23 cellular contexts compared by ENCODE assay signal in genomic region chr18:5369513-5369912, GRCh38.
DNase-seq lines count a peak whose midpoint lies in the region; ATAC-seq, FAIRE-seq and TF ChIP-seq lines count a peak whose summit lies in the region.
"Had no signal": no experiment of that assay in that cellular context is flagged by ENCODE, and none has a peak within 500 bp of the region (broad histone marks: within the 10 kb centered on the region; RNA-seq: fewer than 3 reads in every experiment).

No MANE protein-coding gene starts in this region.

- no peak for TF ChIP-seq RAD21 in A549 (conservative IDR thresholded peaks at IDR 0.05 in 1 of 2, IDR thresholded peaks at IDR 0.05 in 1 of 2)

- intact Hi-C loops in Caco-2 (cut with micrococcal nuclease; ENCODE audit: unreplicated experiment): no loop called here

- no peaks in the 10 kb centered on the region for H3K36me3 Mint-ChIP-seq in Caco-2 (ENCODE audit: insufficient read depth, unreplicated experiment)
- H3K36me3 Mint-ChIP-seq in WTC11: no peaks in the 10 kb centered on the region
- H3K36me3 Mint-ChIP-seq: CD14-positive monocyte; CD4-positive, alpha-beta memory T cell; IgD-negative memory B cell had no signal

- TF ChIP-seq POLR2A in A549 (IDR thresholded peaks at IDR 0.05; ENCODE audit: low read length): no peak

- H3K27me3 Mint-ChIP-seq in Caco-2 (ENCODE audit: insufficient read depth, unreplicated experiment): no peaks in the 10 kb centered on the region
- no peaks in the 10 kb centered on the region for H3K27me3 Mint-ChIP-seq in WTC11 (ENCODE audit: low read depth)

- POLR2A ChIA-PET in A549 (lab: Yijun Ruan, JAX): interaction anchor here (0.6 kb wide), 1 partner anchor 132 kb away, joined by 3 read pairs; no protein-coding TSS in a partner anchor
- POLR2A ChIA-PET in Caco-2 (lab: Charles Lee): no interaction called here
- POLR2A ChIA-PET in WTC11 (lab: Charles Lee): no interaction called here

- H2AFZ ChIP-seq in neuron (ENCODE audit: low read depth, low read length): peak overlapping the region; percentile 31
- H2AFZ ChIP-seq: GM23248 had no signal

- ATAC-seq in A549 (no peak), WTC11 (no peak), foreskin keratinocyte (no peak), GM21825 (IDR thresholded peaks at IDR 0.05; ENCODE audit: unreplicated experiment) (no peak)
- ATAC-seq: HCT116, HepG2 had no signal

- H3K4me3 Mint-ChIP-seq in Caco-2 (ENCODE audit: unreplicated experiment) (peak overlapping the region; percentile 25), WTC11 (no peak overlapping the region)
- H3K4me3 Mint-ChIP-seq: CD14-positive monocyte; CD4-positive, alpha-beta memory T cell; HFFc6; IgD-negative memory B cell had no signal

- no peak overlapping the region for H3K4me2 ChIP-seq in A549
- H3K4me2 ChIP-seq: BLaER1 had no signal

- H3K4me3 ChIP-seq in A549 (no peak overlapping the region), Caco-2 (ENCODE audit: low read depth, low read length) (no peak overlapping the region), neuron (ENCODE audit: low read length) (no peak overlapping the region)
- H3K4me3 ChIP-seq: BLaER1, GM23248 had no signal

- no peak overlapping the region for H3K27ac ChIP-seq in A549
- no peak overlapping the region for H3K27ac ChIP-seq in foreskin keratinocyte
- H3K27ac ChIP-seq: BLaER1, GM23248 had no signal

- H3K4me1 ChIP-seq in A549 (no peaks in the 10 kb centered on the region), Caco-2 (no peaks in the 10 kb centered on the region; the same call in 1 of the 2 replicates), neuron (ENCODE audit: insufficient read depth, low read length) (no peaks in the 10 kb centered on the region), foreskin keratinocyte (no peaks in the 10 kb centered on the region)
- H3K4me1 ChIP-seq: BLaER1 had no signal

- H3K9me3 Mint-ChIP-seq in Caco-2 (ENCODE audit: unreplicated experiment): no peaks in the 10 kb centered on the region
- no peaks in the 10 kb centered on the region for H3K9me3 Mint-ChIP-seq in WTC11

- BruUV-seq in Caco-2 (replicated peaks; lab: Mats Ljungman, UMichigan): no TSS peak

- H3K36me3 ChIP-seq in Caco-2 (ENCODE audit: control insufficient read depth, insufficient read depth, low read length) (no peaks in the 10 kb centered on the region), neuron (ENCODE audit: insufficient read depth, low read length) (no peaks in the 10 kb centered on the region)
- H3K36me3 ChIP-seq: BLaER1 had no signal

- H3K27ac Mint-ChIP-seq in Caco-2 (ENCODE audit: unreplicated experiment): no peak overlapping the region
- no peak overlapping the region for H3K27ac Mint-ChIP-seq in WTC11
- H3K27ac Mint-ChIP-seq: CD14-positive monocyte; CD4-positive, alpha-beta memory T cell; HFFc6 had no signal

- H3K27me3 ChIP-seq in Caco-2 (replicated peaks; ENCODE audit: control insufficient read depth, insufficient read depth, low read length) (no peaks in the 10 kb centered on the region), neuron (ENCODE audit: insufficient read depth, low read length) (peaks cover 4% of the 10 kb centered on the region), foreskin keratinocyte (no peaks in the 10 kb centered on the region)
- H3K27me3 ChIP-seq: BLaER1 had no signal

- 0% methylated on average over 2 of the region's 2 CpGs for WGBS in A549 (ENCODE audit: missing lambda C conversion rate)

- no peak for DNase-seq in A549 (ENCODE audit: low read depth in 1 of 2, low spot score in 1 of 2)
- no peak for DNase-seq in Caco-2
- no peak for DNase-seq in WTC11 (ENCODE audit: low spot score)
- no peak for DNase-seq in foreskin keratinocyte
- DNase-seq in NCI-H1436 treated with DMSO at 0.1 percent for 48 hours (lab: John Stamatoyannopoulos, UW): no peak
- DNase-seq: CD4-positive, alpha-beta memory T cell; DMS 273 treated with DMSO at 0.1 percent for 48 hours; DND-41; EL; GM23248; H7; HFFc6; KG1 had no signal

- H3K4me1 Mint-ChIP-seq in Caco-2 (ENCODE audit: low read depth, unreplicated experiment): no peaks in the 10 kb centered on the region
- H3K4me1 Mint-ChIP-seq in WTC11: peaks cover 9% of the 10 kb centered on the region
- H3K4me1 Mint-ChIP-seq: CD14-positive monocyte; CD4-positive, alpha-beta memory T cell; IgD-negative memory B cell had no signal

- no peak for TF ChIP-seq EP300 in A549 (IDR thresholded peaks at IDR 0.05)

- no peak for FAIRE-seq in A549 (lab: Jason Lieb, UNC)
- FAIRE-seq: A204.1, GM12891, GM19239, HepG2 had no signal

- CTCF ChIA-PET in A549 (lab: Yijun Ruan, JAX): no interaction called here
- CTCF ChIA-PET in Caco-2 (lab: Charles Lee): no interaction called here
- CTCF ChIA-PET in WTC11 (lab: Charles Lee): interaction anchor here (0.6 kb wide), 1 partner anchor 1276 kb away, joined by 3 read pairs; no protein-coding TSS in a partner anchor

- H3K9me3 ChIP-seq in A549: no peaks in the 10 kb centered on the region
- no peaks in the 10 kb centered on the region for H3K9me3 ChIP-seq in Caco-2
- H3K9me3 ChIP-seq in neuron (ENCODE audit: low read length): no peaks in the 10 kb centered on the region
- H3K9me3 ChIP-seq: BLaER1 had no signal

- TF ChIP-seq CTCF in A549 (IDR thresholded peaks at IDR 0.05) (no peak), Caco-2 (IDR thresholded peaks at IDR 0.05; ENCODE audit: insufficient read depth in 1 of 2, low read depth in 1 of 2, low read length in 1 of 2, severe bottlenecking in 1 of 2, unreplicated experiment in 1 of 2) (no peak), WTC11 (IDR thresholded peaks at IDR 0.05) (no peak), foreskin keratinocyte (conservative IDR thresholded peaks at IDR 0.05) (no peak)

TF ChIP-seq in A549, 52 proteins besides CTCF, POLR2A, EP300 and RAD21:
- TF ChIP-seq EHF (CRISPR knock-in tag; IDR thresholded peaks at IDR 0.05): no peak
- TF ChIP-seq, protein P1, sequence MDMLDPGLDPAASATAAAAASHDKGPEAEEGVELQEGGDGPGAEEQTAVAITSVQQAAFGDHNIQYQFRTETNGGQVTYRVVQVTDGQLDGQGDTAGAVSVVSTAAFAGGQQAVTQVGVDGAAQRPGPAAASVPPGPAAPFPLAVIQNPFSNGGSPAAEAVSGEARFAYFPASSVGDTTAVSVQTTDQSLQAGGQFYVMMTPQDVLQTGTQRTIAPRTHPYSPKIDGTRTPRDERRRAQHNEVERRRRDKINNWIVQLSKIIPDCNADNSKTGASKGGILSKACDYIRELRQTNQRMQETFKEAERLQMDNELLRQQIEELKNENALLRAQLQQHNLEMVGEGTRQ (IDR thresholded peaks at IDR 0.05): peak; percentile 59

TF ChIP-seq in WTC11, 78 proteins besides CTCF, POLR2A, EP300 and RAD21:
- TF ChIP-seq, protein P1 (CRISPR knock-in tag; IDR thresholded peaks at IDR 0.05): peak; percentile 71
- no peak for TF ChIP-seq ZBTB43 (CRISPR knock-in tag; IDR thresholded peaks at IDR 0.05)
